ENCODE assay signal across 12 cellular contexts in genomic region chr2:102049756-102050443, GRCh38. TPM values are rescaled to one million over a fixed set of nuclear protein-coding genes. Genes with fewer than 3 reads are reported as not detected.
DNase-seq lines count a peak whose midpoint lies in the region; ATAC-seq, FAIRE-seq and TF ChIP-seq lines count a peak whose summit lies in the region.
"Had no signal": no experiment of that assay in that cellular context is flagged by ENCODE, and none has a peak within 500 bp of the region (broad histone marks: within the 10 kb centered on the region; RNA-seq: fewer than 3 reads in every experiment).

No MANE protein-coding gene starts in this region.

- TF ChIP-seq CTCF in NB4 (IDR thresholded peaks at IDR 0.05; ENCODE audit: low read depth, low read length) (no peak), lung (IDR thresholded peaks at IDR 0.05; ENCODE audit: control extremely low read depth, extremely low read depth) (no peak)

- peak overlapping the region in 1 of 2 donors; percentile 76 for H3K27ac ChIP-seq in lung (ENCODE audit: low read depth in 1 of 2, low read length in 1 of 2)

- peak; percentile 24 for ATAC-seq in esophagus mucosa
- peak; percentile 34 for ATAC-seq in lung (ENCODE audit: insufficient read depth, low FRiP score)
- no peak for ATAC-seq in HG02763 (IDR thresholded peaks at IDR 0.05; ENCODE audit: unreplicated experiment)
- ATAC-seq in HG02852 (IDR thresholded peaks at IDR 0.05; ENCODE audit: unreplicated experiment), result no peak
- ATAC-seq: activated CD8-positive, alpha-beta T cell treated with anti-CD3 and anti-CD28 coated beads, Interleukin-2, amount 10 ng/mL, durations not matched to agents 7 days and 5 days had no signal

- H3K4me1 ChIP-seq in lung (ENCODE audit: control insufficient read depth in 2 of 2, insufficient read depth in 2 of 2, low read length in 2 of 2), result peaks cover 11 to 20% of the 10 kb centered on the region in 2 donors

- H3K27me3 ChIP-seq in lung (ENCODE audit: control insufficient read depth, insufficient read depth), result no peaks in the 10 kb centered on the region
- H3K27me3 ChIP-seq: brain microvascular endothelial cell had no signal

- H3K36me3 ChIP-seq in lung (ENCODE audit: control insufficient read depth in 2 of 2, insufficient read depth in 2 of 2, low read length in 2 of 2), result no peaks in the 10 kb centered on the region
- H3K36me3 ChIP-seq: brain microvascular endothelial cell had no signal

- no peaks in the 10 kb centered on the region for H3K9me3 ChIP-seq in lung (ENCODE audit: control insufficient read depth in 2 of 2, insufficient read depth in 1 of 2, low read length in 1 of 2)

- WGBS in lung, 2 donors, result 59 to 65% methylated on average over 10 of the region's 10 CpGs

- no peak for FAIRE-seq in frontal cortex (lab: Jason Lieb, UNC)
- FAIRE-seq: D721Med had no signal

- TF ChIP-seq POLR2A in NB4 (IDR thresholded peaks at IDR 0.05; ENCODE audit: extremely low read depth, insufficient read length), result no peak

- DNase-seq in NB4 (ENCODE audit: low read depth) (peak; percentile 20), lung (ENCODE audit: low spot score) (no peak), stromal cell of bone marrow (ENCODE audit: low read depth) (peak; percentile 67), frontal cortex (ENCODE audit: low spot score in 2 of 2) (no peak), activated T-cell treated with anti-CD3 and anti-CD28 coated beads for 4 hours (no peak)
- DNase-seq: activated CD8-positive, alpha-beta T cell treated with anti-CD3 and anti-CD28 coated beads, Interleukin-2, amount 10 ng/mL, durations not matched to agents 7 days and 5 days; NCI-H187 treated with DMSO at 0.1 percent for 48 hours had no signal

- H3K4me3 ChIP-seq in NB4 (ENCODE audit: low read depth, low read length) (no peak overlapping the region), lung (no peak overlapping the region)

RNA-seq across cellular contexts. Expression of gene IL1R2, which starts 58.1 kb away (rescaled TPM):
- total RNA-seq in esophagus mucosa (19.0 TPM), lung (100 to 1,000 TPM in 1 of 2 donors, 1 to 10 TPM in 1; 7.3 to 119 TPM), frontal cortex (not detected)
- polyA plus RNA-seq in lung, result 100 to 1,000 TPM in 1 of 2 donors, 1 to 10 TPM in 1; 9.2 to 902 TPM
- total RNA-seq: activated CD8-positive, alpha-beta T cell treated with anti-CD3 and anti-CD28 coated beads, Interleukin-2, amount 10 ng/mL, durations not matched to agents 7 days and 5 days had no signal

Comparison
In these comparisons a context has a peak if more than half of its experiments do, and no peak if none do; other contexts are left out.
1. DNase-seq: peak in NB4 (single experiment) and stromal cell of bone marrow (single experiment); none in lung (single experiment), frontal cortex (0 of 2) and activated T-cell treated with anti-CD3 and anti-CD28 coated beads for 4 hours (single experiment).
2. ATAC-seq: peak in esophagus mucosa (single experiment) and lung (single experiment); none in HG02763 (single experiment) and HG02852 (single experiment).